Comparison of ENCODE assay signal across 10 cellular contexts in genomic region chr18:46718501-46719341, GRCh38. TPM values are rescaled to one million over a fixed set of nuclear protein-coding genes. Genes with fewer than 3 reads are reported as not detected.
DNase-seq lines count a peak whose midpoint lies in the region; ATAC-seq and TF ChIP-seq lines count a peak whose summit lies in the region.
"Had no signal": no experiment of that assay in that cellular context is flagged by ENCODE, and none has a peak within 500 bp of the region (broad histone marks: within the 10 kb centered on the region; RNA-seq: fewer than 3 reads in every experiment).

No MANE protein-coding gene starts in this region.

- no peaks in the 10 kb centered on the region for H3K9me2 ChIP-seq in PC-3 (replicated peaks; ENCODE audit: low read length)

- intact Hi-C loops in PC-3 (cut with micrococcal nuclease) = loop anchor here (2.0 kb wide), 1 partner anchor 60 kb away; no protein-coding TSS in a partner anchor
- intact Hi-C loops in esophagus squamous epithelium (cut with DNase I) = no loop called here

- peak overlapping the region; percentile 39; the same call in 1 of the 2 replicates for H3K4me3 ChIP-seq in PC-3 (ENCODE audit: low read length)
- H3K4me3 ChIP-seq in esophagus squamous epithelium = no peak overlapping the region
- H3K4me3 ChIP-seq in H7 (ENCODE audit: insufficient read depth, low read depth, low read length) = no peak overlapping the region
- H3K4me3 ChIP-seq: cardiac muscle cell had no signal

- CTCF ChIA-PET in PC-3 (lab: Charles Lee) = no interaction called here

- peak; percentile 56 for DNase-seq in GM04504 (ENCODE audit: low read depth)
- DNase-seq in PC-3 = peak; percentile 74
- peak; percentile 13 for DNase-seq in fibroblast of peridontal ligament (ENCODE audit: extremely low read depth)
- peak; percentile 68 for DNase-seq in pulmonary artery endothelial cell (ENCODE audit: low read depth, low spot score)
- no peak for DNase-seq in esophagus squamous epithelium (lab: John Stamatoyannopoulos, UW)
- no peak for DNase-seq in H7
- no peak for DNase-seq in effector CD8-positive, alpha-beta T cell (lab: John Stamatoyannopoulos, UW)
- DNase-seq: NCI-H2227 treated with DMSO at 0.1 percent for 48 hours, T-cell had no signal

- no peak overlapping the region for H2AFZ ChIP-seq in PC-3 (ENCODE audit: low read length)

- H3K79me2 ChIP-seq in PC-3 (ENCODE audit: low read length) = no peaks in the 10 kb centered on the region

- POLR2A ChIA-PET in PC-3 (lab: Charles Lee; ENCODE audit: unreplicated experiment) = no interaction called here

- peak overlapping the region; percentile 92 for H3K27ac ChIP-seq in PC-3 (ENCODE audit: low read length)
- no peak overlapping the region for H3K27ac ChIP-seq in esophagus squamous epithelium
- H3K27ac ChIP-seq: cardiac muscle cell had no signal

- H3K27me3 ChIP-seq in PC-3 (ENCODE audit: low read length) = no peaks in the 10 kb centered on the region
- H3K27me3 ChIP-seq in esophagus squamous epithelium = no peaks in the 10 kb centered on the region
- H3K27me3 ChIP-seq in H7 (ENCODE audit: control insufficient read depth, insufficient read depth, low read length) = no peaks in the 10 kb centered on the region; the same call in 1 of the 2 replicates

- H3K4me2 ChIP-seq in PC-3 (ENCODE audit: low read length) = peak overlapping the region; percentile 75

- peaks cover 14% of the 10 kb centered on the region for H3K4me1 ChIP-seq in PC-3 (ENCODE audit: insufficient read depth, low read length)
- peaks cover 0 to 16% (median 0%) of the 10 kb centered on the region in 3 donors for H3K4me1 ChIP-seq in esophagus squamous epithelium

- H3K9me3 ChIP-seq in PC-3 (ENCODE audit: low read length) = no peaks in the 10 kb centered on the region
- H3K9me3 ChIP-seq in esophagus squamous epithelium = no peaks in the 10 kb centered on the region

- H4K20me1 ChIP-seq in PC-3 (ENCODE audit: low read length) = no peaks in the 10 kb centered on the region

- TF ChIP-seq CTCF in PC-3 (conservative IDR thresholded peaks at IDR 0.05; ENCODE audit: low read depth, low read length) = no peak
- no peak for TF ChIP-seq CTCF in esophagus squamous epithelium (IDR thresholded peaks at IDR 0.05)

- peak; percentile 87 for ATAC-seq in PC-3
- ATAC-seq: T-cell had no signal

- no peak for TF ChIP-seq POLR2A in esophagus squamous epithelium (IDR thresholded peaks at IDR 0.05)

- WGBS in esophagus squamous epithelium, 2 donors = 20 to 33% methylated on average over 10 of the region's 10 CpGs

- H3K36me3 ChIP-seq in PC-3 (ENCODE audit: low read depth, low read length) (no peaks in the 10 kb centered on the region), esophagus squamous epithelium (no peaks in the 10 kb centered on the region), H7 (replicated peaks; ENCODE audit: control insufficient read depth, insufficient read depth, low read length) (no peaks in the 10 kb centered on the region)
- H3K36me3 ChIP-seq: cardiac muscle cell had no signal

- BruUV-seq in PC-3 (replicated peaks; lab: Mats Ljungman, UMichigan) = no TSS peak

- H3F3A ChIP-seq in PC-3 (ENCODE audit: low read length, unreplicated experiment) = no peaks in the 10 kb centered on the region

- peak overlapping the region; percentile 47 for H3K9ac ChIP-seq in PC-3 (ENCODE audit: low read length)

RNA-seq across cellular contexts. Expression of gene ST8SIA5, which starts 38.1 kb away (rescaled TPM):
- total RNA-seq in PC-3 (2014; rRNA removed) = 0.04 TPM in 1 of 2 replicates, not detected in the other
- total RNA-seq in pulmonary artery endothelial cell = not detected in 2 replicates
- total RNA-seq in esophagus squamous epithelium = not detected
- 0.38 and 0.52 TPM in 2 replicates for total RNA-seq in H7 (2014; rRNA removed; shearing (Covaris generic))
- total RNA-seq: cardiac muscle cell had no signal

Comparison
In these comparisons a context has a peak if more than half of its experiments do, and no peak if none do; other contexts are left out.
1. DNase-seq: peak in GM04504 (single experiment), PC-3 (single experiment), fibroblast of peridontal ligament (single experiment) and pulmonary artery endothelial cell (single experiment); none in esophagus squamous epithelium (single experiment), H7 (single experiment) and effector CD8-positive, alpha-beta T cell (single experiment).